Comparison of ENCODE assay signal across 8 cellular contexts in genomic region chr3:179071161-179071568, GRCh38. TPM values are rescaled to one million over a fixed set of nuclear protein-coding genes. Genes with fewer than 3 reads are reported as not detected.
DNase-seq lines count a peak whose midpoint lies in the region; ATAC-seq, FAIRE-seq and TF ChIP-seq lines count a peak whose summit lies in the region.

No MANE protein-coding gene starts in this region.

- no peaks in the 10 kb centered on the region for H3K27me3 ChIP-seq in right cardiac atrium (ENCODE audit: control insufficient read depth, insufficient read depth)
- H3K27me3 ChIP-seq in skeletal muscle satellite cell (ENCODE audit: control insufficient read depth, insufficient read depth, low read length): no peaks in the 10 kb centered on the region

- peaks cover 3% of the 10 kb centered on the region for H3K36me3 Mint-ChIP-seq in activated naive CD4-positive, alpha-beta T cell treated with anti-CD3 and anti-CD28 coated beads, Interleukin-2, amount 50 U/mL, for 24 hours

- no peaks in the 10 kb centered on the region for H3K9me3 Mint-ChIP-seq in activated naive CD4-positive, alpha-beta T cell treated with anti-CD3 and anti-CD28 coated beads, Interleukin-2, amount 50 U/mL, for 24 hours

- DNase-seq in A549 (ENCODE audit: low read depth in 1 of 2, low spot score in 1 of 2) (peak; percentile 15 to 23), RCC 7860 (ENCODE audit: low spot score) (peak; percentile 19), right cardiac atrium (no peak), AG08395 (ENCODE audit: low spot score) (no peak)

- peak overlapping the region; percentile 90 for H3K9ac ChIP-seq in skeletal muscle satellite cell (ENCODE audit: low read depth, low read length)

- H3K4me1 Mint-ChIP-seq in activated naive CD4-positive, alpha-beta T cell treated with anti-CD3 and anti-CD28 coated beads, Interleukin-2, amount 50 U/mL, for 24 hours: peaks cover 52% of the 10 kb centered on the region

- FAIRE-seq in A549 (lab: Jason Lieb, UNC): no peak
- no peak for FAIRE-seq in RCC 7860 (lab: Jason Lieb, UNC)

- H3K4me2 ChIP-seq in A549: peak overlapping the region; percentile 66
- H3K4me2 ChIP-seq in skeletal muscle satellite cell (ENCODE audit: low read length): peak overlapping the region; percentile 96

- intact Hi-C loops in right cardiac atrium (cut with DNase I): no loop called here

- H3K27ac ChIP-seq in A549 (peak overlapping the region; percentile 85 to 95), right cardiac atrium (ENCODE audit: low read length) (peak overlapping the region; percentile 93)

- ATAC-seq in A549 (peak; percentile 58 to 69; a peak in 4 of 6 replicates), GM18873 (IDR thresholded peaks at IDR 0.05; ENCODE audit: low FRiP score, unreplicated experiment) (peak; percentile 45), HG03108 (IDR thresholded peaks at IDR 0.05; ENCODE audit: unreplicated experiment) (peak; percentile 35), right cardiac atrium (peak in 1 of 2 donors; percentile 28)

- H3K4me3 ChIP-seq in A549 (peak overlapping the region; percentile 88), right cardiac atrium (ENCODE audit: low read length) (peak overlapping the region; percentile 69), skeletal muscle satellite cell (ENCODE audit: low read length) (peak overlapping the region; percentile 91)

- H3K4me1 ChIP-seq in A549 (peaks cover 5% of the 10 kb centered on the region; the same call in 2 of the 3 replicates), right cardiac atrium (ENCODE audit: control insufficient read depth, insufficient read depth, low read length) (no peaks in the 10 kb centered on the region), skeletal muscle satellite cell (ENCODE audit: control insufficient read depth, insufficient read depth, low read length) (peaks cover 23% of the 10 kb centered on the region)

- no peak for TF ChIP-seq RAD21 in A549 (conservative IDR thresholded peaks at IDR 0.05 in 1 of 2, IDR thresholded peaks at IDR 0.05 in 1 of 2)

- no peaks in the 10 kb centered on the region for H3K27me3 Mint-ChIP-seq in activated naive CD4-positive, alpha-beta T cell treated with anti-CD3 and anti-CD28 coated beads, Interleukin-2, amount 50 U/mL, for 24 hours

- WGBS in A549 (ENCODE audit: missing lambda C conversion rate): 2% methylated on average over 15 of the region's 21 CpGs
- WGBS in right cardiac atrium: 4% methylated on average over 21 of the region's 21 CpGs

- peak overlapping the region; percentile 98 for H3K27ac Mint-ChIP-seq in activated naive CD4-positive, alpha-beta T cell treated with anti-CD3 and anti-CD28 coated beads, Interleukin-2, amount 50 U/mL, for 24 hours

- H3K36me3 ChIP-seq in skeletal muscle satellite cell (ENCODE audit: insufficient read depth, low read length): peaks cover 20% of the 10 kb centered on the region

- CTCF ChIA-PET in A549 (lab: Yijun Ruan, JAX): interaction anchor here (0.7 to 2.7 kb wide), 5 partner anchors 76 to 608 kb away, joined by 3 to 8 read pairs (median 7); no protein-coding TSS in a partner anchor

- TF ChIP-seq POLR2A in A549 (IDR thresholded peaks at IDR 0.05; ENCODE audit: low read length): no peak

- no peak for TF ChIP-seq EP300 in A549 (IDR thresholded peaks at IDR 0.05)

- no peak for TF ChIP-seq CTCF in A549 (IDR thresholded peaks at IDR 0.05)

- no peaks in the 10 kb centered on the region for H3K9me3 ChIP-seq in A549
- H3K9me3 ChIP-seq in right cardiac atrium (ENCODE audit: control insufficient read depth, low read length): no peaks in the 10 kb centered on the region
- no peaks in the 10 kb centered on the region for H3K9me3 ChIP-seq in skeletal muscle satellite cell (replicated peaks; ENCODE audit: low read length)

- peak overlapping the region; percentile 97 for H3K4me3 Mint-ChIP-seq in activated naive CD4-positive, alpha-beta T cell treated with anti-CD3 and anti-CD28 coated beads, Interleukin-2, amount 50 U/mL, for 24 hours

- POLR2A ChIA-PET in A549 (lab: Yijun Ruan, JAX): interaction anchor here (1.1 to 1.8 kb wide), 3 partner anchors 52 to 252 kb away, joined by 3 to 6 read pairs (median 3); partner anchors contain the start of gene ZNF639

TF ChIP-seq in A549, 52 proteins besides CTCF, POLR2A, EP300 and RAD21:
- TF ChIP-seq JUNB (IDR thresholded peaks at IDR 0.05) (no peak), E2F6 (IDR thresholded peaks at IDR 0.05; ENCODE audit: borderline replicate concordance, low read depth) (no peak), BHLHE40 (IDR thresholded peaks at IDR 0.05; ENCODE audit: low read depth, low read length) (no peak), USF2 (IDR thresholded peaks at IDR 0.05) (0 out of 2 replicates have a peak, but pooled peaks have one; percentile 14)

RNA-seq across cellular contexts. Expression of gene ZMAT3, which starts 0.4 kb away (rescaled TPM):
- polyA plus RNA-seq in A549 (2011; rRNA removed) (12.2 and 13.5 TPM in 2 replicates), A549 (2017; fragmentation: RNase III; extraction: RNeasy Plus Mini Kit Qiagen cat#74134 plus additional on column Dnase treatment) (5.7 to 6.3 TPM (median 5.7 TPM) in 3 replicates), right cardiac atrium (3.4 TPM)
- 1.7 and 2.1 TPM in 2 replicates for polyA plus RNA-seq in A549 (2012; cell fraction: cytosol; rRNA removed)
- polyA plus RNA-seq in A549 (2012; cell fraction: nucleus; rRNA removed): 0.90 and 1.2 TPM in 2 replicates
- 32.5 and 54.8 TPM in 2 replicates for polyA minus RNA-seq in A549 (2011; rRNA and poly(A)+ RNA removed)
- total RNA-seq in right cardiac atrium: 10 to 100 TPM; 11.3 to 16.6 (median 14.7) TPM
- 13.8 and 20.5 TPM in 2 replicates for total RNA-seq in skeletal muscle satellite cell (2012; rRNA removed)

Comparison
In these comparisons a context has a peak if more than half of its experiments do, and no peak if none do; other contexts are left out.
1. DNase-seq: peak in A549 (2 of 2) and RCC 7860 (single experiment); none in right cardiac atrium (0 of 3) and AG08395 (single experiment).
2. Peak in every context shown above with its lines, with median percentiles within 50 percentile points of each other: H3K4me3 ChIP-seq.